ENCODE assay signal across 15 cellular contexts in the genomic region with DNA sequence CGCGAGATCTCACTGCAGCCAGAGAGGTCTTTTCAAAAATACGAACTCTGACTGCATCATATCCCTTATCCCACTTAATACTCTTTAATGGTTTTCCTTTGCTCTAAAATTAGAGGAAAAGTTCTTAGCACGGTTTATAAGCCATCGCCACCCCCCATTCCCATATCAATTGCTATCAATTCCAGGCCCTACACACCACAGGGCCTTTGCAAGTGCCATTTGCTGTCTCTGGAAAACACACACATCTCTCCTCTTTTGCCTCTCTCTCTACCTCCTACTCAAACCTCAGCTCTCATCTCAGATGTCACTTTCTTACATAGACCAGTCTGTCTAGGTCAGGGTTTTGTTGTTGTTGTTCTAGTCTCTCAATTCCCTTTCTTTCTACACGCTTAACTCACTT. TPM values are rescaled to one million over a fixed set of nuclear protein-coding genes. Genes with fewer than 3 reads are reported as not detected.
DNase-seq lines count a peak whose midpoint lies in the region; ATAC-seq and TF ChIP-seq lines count a peak whose summit lies in the region.
"Had no signal": no experiment of that assay in that cellular context is flagged by ENCODE, and none has a peak within 500 bp of the region (broad histone marks: within the 10 kb centered on the region; RNA-seq: fewer than 3 reads in every experiment).

No MANE protein-coding gene starts in this region.

- H3K9me3 ChIP-seq in T-helper 17 cell (ENCODE audit: control insufficient read depth, low read length, poor library complexity, severe bottlenecking) (no peaks in the 10 kb centered on the region), trophoblast cell (ENCODE audit: insufficient read depth, low read depth, low read length) (no peaks in the 10 kb centered on the region), spleen (no peaks in the 10 kb centered on the region), heart left ventricle (no peaks in the 10 kb centered on the region)
- H3K9me3 ChIP-seq: BLaER1 treated with 17β-estradiol and CSF1 and Interleukin-3, amounts not matched to agents 10 nM and 100 nM had no signal

- peaks cover 0 to under 1% of the 10 kb centered on the region in 2 experiments for H3K36me3 ChIP-seq in trophoblast cell (ENCODE audit: control insufficient read depth in 1 of 2, insufficient read depth in 2 of 2, low read length in 2 of 2)
- no peaks in the 10 kb centered on the region for H3K36me3 ChIP-seq in spleen
- no peaks in the 10 kb centered on the region for H3K36me3 ChIP-seq in heart left ventricle
- H3K36me3 ChIP-seq: BLaER1 treated with 17β-estradiol and CSF1 and Interleukin-3, amounts not matched to agents 10 nM and 100 nM had no signal

- no peak for TF ChIP-seq CTCF in glutamatergic neuron (IDR thresholded peaks at IDR 0.05; ENCODE audit: partially characterized antibody, unreplicated experiment)
- no peak for TF ChIP-seq CTCF in spleen (IDR thresholded peaks at IDR 0.05 in 8 of 11, conservative IDR thresholded peaks at IDR 0.05 in 3 of 11)
- no peak for TF ChIP-seq CTCF in heart left ventricle (IDR thresholded peaks at IDR 0.05)

- CTCF ChIA-PET in T-cell (lab: Charles Lee): interaction anchor here in 1 of 2 donors (0.7 kb wide), 1 partner anchor 37 kb away, joined by 4 read pairs; no protein-coding TSS in a partner anchor

- H2AFZ ChIP-seq in trophoblast cell (ENCODE audit: insufficient read depth, low read length, poor library complexity): no peak overlapping the region

- no peak overlapping the region for H3K4me3 ChIP-seq in trophoblast cell (ENCODE audit: low read depth, low read length)
- H3K4me3 ChIP-seq in spleen: no peak overlapping the region
- no peak overlapping the region for H3K4me3 ChIP-seq in heart left ventricle
- H3K4me3 ChIP-seq: BLaER1 treated with 17β-estradiol and CSF1 and Interleukin-3, amounts not matched to agents 10 nM and 100 nM had no signal

- WGBS in trophoblast cell (ENCODE audit: extremely low coverage, insufficient coverage, insufficient read length): no CpG with 5 or more reads among the region's 6 CpGs
- 88 to 92% (median 90%) methylated on average over 6 of the region's 6 CpGs for WGBS in spleen, 5 donors
- WGBS in heart left ventricle, 4 donors: 91 to 95% (median 92%) methylated on average over 6 of the region's 6 CpGs

- no peak overlapping the region for H2AK5ac ChIP-seq in trophoblast cell (ENCODE audit: low read length)

- TF ChIP-seq POLR2A in spleen (IDR thresholded peaks at IDR 0.05): no peak
- no peak for TF ChIP-seq POLR2A in heart left ventricle (IDR thresholded peaks at IDR 0.05)

- intact Hi-C loops in spleen (cut with DNase I; ENCODE audit: low total_unique reads): no loop called here
- intact Hi-C loops in heart left ventricle (cut with DNase I): no loop called here

- no peak overlapping the region for H3K23ac ChIP-seq in trophoblast cell (ENCODE audit: low read length)

- peaks cover 11% of the 10 kb centered on the region for H3K4me1 Mint-ChIP-seq in T-helper 17 cell
- peaks cover 40% of the 10 kb centered on the region for H3K4me1 Mint-ChIP-seq in glutamatergic neuron (ENCODE audit: low read depth, unreplicated experiment)
- H3K4me1 Mint-ChIP-seq in T-cell: peaks cover 14 to 36% (median 31%) of the 10 kb centered on the region in 3 donors

- no peak overlapping the region for H3K9ac ChIP-seq in trophoblast cell (ENCODE audit: low read length)
- H3K9ac ChIP-seq: BLaER1 treated with 17β-estradiol and CSF1 and Interleukin-3, amounts not matched to agents 10 nM and 100 nM had no signal

- H3K27me3 Mint-ChIP-seq in T-helper 17 cell (peaks cover 4% of the 10 kb centered on the region), glutamatergic neuron (ENCODE audit: unreplicated experiment) (peaks cover 2% of the 10 kb centered on the region), T-cell (peaks cover 0 to 5% of the 10 kb centered on the region in 2 donors)

- H3K4ac ChIP-seq in trophoblast cell (ENCODE audit: low read depth, low read length): peak overlapping the region; percentile 24

- H4K12ac ChIP-seq in trophoblast cell (ENCODE audit: low read depth, low read length): no peak overlapping the region

- H4K8ac ChIP-seq in trophoblast cell (ENCODE audit: low read depth, low read length): no peak overlapping the region

- H3K79me2 ChIP-seq in trophoblast cell (ENCODE audit: control insufficient read depth, insufficient read depth, low read length, poor library complexity): peaks cover 13% of the 10 kb centered on the region

- no peak overlapping the region for H2BK12ac ChIP-seq in trophoblast cell (ENCODE audit: low read length)

- H3K36me3 Mint-ChIP-seq in T-helper 17 cell (ENCODE audit: low read depth) (no peaks in the 10 kb centered on the region), glutamatergic neuron (ENCODE audit: unreplicated experiment) (no peaks in the 10 kb centered on the region), T-cell (peaks cover 10% of the 10 kb centered on the region)
- H3K36me3 Mint-ChIP-seq: CD8-positive, alpha-beta T cell had no signal

- H4K91ac ChIP-seq in trophoblast cell (ENCODE audit: low read depth, low read length): no peak overlapping the region

- DNase-seq in T-helper 17 cell: no peak
- no peak for DNase-seq in glutamatergic neuron
- no peak for DNase-seq in trophoblast cell
- no peak for DNase-seq in spleen
- no peak for DNase-seq in heart left ventricle
- no peak for DNase-seq in HPDE6-E6E7 (ENCODE audit: extremely low spot score)
- no peak for DNase-seq in T-cell
- DNase-seq: CD8-positive, alpha-beta T cell; DMS 273 treated with DMSO at 0.1 percent for 48 hours; DMS53; DND-41; EL; H9 had no signal

- H3K14ac ChIP-seq in trophoblast cell (ENCODE audit: low read length): no peak overlapping the region

- no peak for ATAC-seq in T-helper 17 cell
- no peak for ATAC-seq in heart left ventricle
- ATAC-seq in T-cell (replicated peaks in 1 of 4): no peak
- ATAC-seq: CD8-positive, alpha-beta T cell had no signal

- POLR2A ChIA-PET in T-cell (lab: Charles Lee): interaction anchor here (0.6 kb wide), 3 partner anchors 13 to 274 kb away, joined by 3 to 4 read pairs (median 3); no protein-coding TSS in a partner anchor

- no peak overlapping the region for H2BK5ac ChIP-seq in trophoblast cell (ENCODE audit: low read depth, low read length, poor library complexity)

- peaks cover 1% of the 10 kb centered on the region for H3K79me1 ChIP-seq in trophoblast cell (ENCODE audit: low read length)

- H2BK120ac ChIP-seq in trophoblast cell (ENCODE audit: insufficient read depth, low read length, poor library complexity): no peak overlapping the region

- peak overlapping the region; percentile 3 for H3K18ac ChIP-seq in trophoblast cell (ENCODE audit: low read length)

- H3K27me3 ChIP-seq in trophoblast cell (ENCODE audit: insufficient read depth, low read length) (no peaks in the 10 kb centered on the region), spleen (replicated peaks in 1 of 7) (peaks cover 0 to 32% (median 0%) of the 10 kb centered on the region in 7 donors), heart left ventricle (peaks cover 0 to 7% (median 0%) of the 10 kb centered on the region in 9 donors)
- H3K27me3 ChIP-seq: BLaER1 treated with 17β-estradiol and CSF1 and Interleukin-3, amounts not matched to agents 10 nM and 100 nM had no signal

- no peak overlapping the region for H3K4me2 ChIP-seq in trophoblast cell (ENCODE audit: low read length)
- H3K4me2 ChIP-seq: BLaER1 treated with 17β-estradiol and CSF1 and Interleukin-3, amounts not matched to agents 10 nM and 100 nM had no signal

- H3K9me3 Mint-ChIP-seq in glutamatergic neuron (ENCODE audit: unreplicated experiment) (peaks cover 2% of the 10 kb centered on the region), T-cell (no peaks in the 10 kb centered on the region)

- H3K27ac Mint-ChIP-seq in T-helper 17 cell (no peak overlapping the region), glutamatergic neuron (ENCODE audit: unreplicated experiment) (peak overlapping the region; percentile 20), T-cell (no peak overlapping the region)
- H3K27ac Mint-ChIP-seq: B cell; CD8-positive, alpha-beta T cell had no signal

- H3K4me3 Mint-ChIP-seq in T-helper 17 cell (peak overlapping the region; percentile 19), glutamatergic neuron (ENCODE audit: unreplicated experiment) (no peak overlapping the region), T-cell (no peak overlapping the region)
- H3K4me3 Mint-ChIP-seq: B cell; CD8-positive, alpha-beta T cell; H9 had no signal

- H3K27ac ChIP-seq in trophoblast cell (ENCODE audit: low read depth, low read length) (no peak overlapping the region), spleen (no peak overlapping the region), heart left ventricle (no peak overlapping the region)
- H3K27ac ChIP-seq: BLaER1 treated with 17β-estradiol and CSF1 and Interleukin-3, amounts not matched to agents 10 nM and 100 nM had no signal

- peaks cover 13 to 17% of the 10 kb centered on the region in 2 experiments for H3K4me1 ChIP-seq in trophoblast cell (ENCODE audit: control insufficient read depth in 1 of 2, insufficient read depth in 2 of 2, low read length in 2 of 2)
- no peaks in the 10 kb centered on the region for H3K4me1 ChIP-seq in spleen
- peaks cover 0 to 3% (median 0%) of the 10 kb centered on the region in 12 donors for H3K4me1 ChIP-seq in heart left ventricle

RNA-seq across cellular contexts. Expression of a gene that starts 9.8 kb away (rescaled TPM):
- total RNA-seq in T-helper 17 cell (1 to 10 TPM; 6.3 to 9.0 TPM), glutamatergic neuron (ENCODE audit: unreplicated experiment) (102 TPM), spleen (10 to 100 TPM; 15.1 to 22.6 (median 20.2) TPM), heart left ventricle (10 to 100 TPM in 1 of 9 donors, 1 to 10 TPM in 8; 4.4 to 12.4 (median 5.2) TPM), T-cell (10 to 100 TPM in 3 of 5 donors, 1 to 10 TPM in 2; 6.2 to 14.8 (median 12.1) TPM)
- polyA plus RNA-seq in trophoblast cell (2013): 29.8 and 31.6 TPM in 2 replicates
- polyA plus RNA-seq in spleen (1 to 10 TPM; 1.9 to 2.4 (median 2.0) TPM), heart left ventricle (1 to 10 TPM; 2.9 to 3.7 TPM)
